8 cellular contexts compared by ENCODE assay signal in genomic region chr19:10419200-10419645, GRCh38. TPM values are rescaled to one million over a fixed set of nuclear protein-coding genes. Genes with fewer than 3 reads are reported as not detected.
DNase-seq lines count a peak whose midpoint lies in the region; ATAC-seq and TF ChIP-seq lines count a peak whose summit lies in the region.

No MANE protein-coding gene starts in this region.

- no peaks in the 10 kb centered on the region for H3K36me3 Mint-ChIP-seq in activated B cell treated with CpG ODN at 0.5 μM for 24 hours (ENCODE audit: low read depth)

- peaks cover 41% of the 10 kb centered on the region for H3K27me3 Mint-ChIP-seq in activated B cell treated with CpG ODN at 0.5 μM for 24 hours

- H3K4me3 Mint-ChIP-seq in activated B cell treated with CpG ODN at 0.5 μM for 24 hours: peak overlapping the region; percentile 73

- ATAC-seq in activated B cell treated with CpG ODN at 0.5 μM for 24 hours (ENCODE audit: low read depth) (no peak), HG03108 (IDR thresholded peaks at IDR 0.05; ENCODE audit: unreplicated experiment) (no peak), HG02642 (IDR thresholded peaks at IDR 0.05; ENCODE audit: poor library complexity, unreplicated experiment) (no peak)

- intact Hi-C loops in activated B cell treated with CpG ODN at 0.5 μM for 24 hours (cut with micrococcal nuclease): loop anchor here (2.0 to 5.0 kb wide), 2 partner anchors 14 to 148 kb away; partner anchors contain the start of genes CDKN2D and KRI1

- no peak for TF ChIP-seq CTCF in activated B cell treated with CpG ODN at 0.5 μM for 24 hours (IDR thresholded peaks at IDR 0.05)

- H3K9me3 Mint-ChIP-seq in activated B cell treated with CpG ODN at 0.5 μM for 24 hours: no peaks in the 10 kb centered on the region

- CTCF ChIA-PET in activated B cell treated with CpG ODN at 0.5 μM for 24 hours (lab: Charles Lee): interaction anchor here (0.6 to 3.4 kb wide), 4 partner anchors 16 to 32 kb away, joined by 3 to 15 read pairs (median 4); partner anchors contain the start of gene CDC37

- POLR2A ChIA-PET in activated B cell treated with CpG ODN at 0.5 μM for 24 hours (lab: Charles Lee): interaction anchor here (0.8 to 24.9 kb wide), 4 partner anchors 6 to 168 kb away, joined by 4 to 541 read pairs (median 273); partner anchors contain the start of genes CDC37, KEAP1 and PDE4A

- peak; percentile 56 for DNase-seq in stimulated activated CD4-positive, alpha-beta T cell treated with anti-CD3 and anti-CD28 coated beads, Interleukin-4, amount 100 ng/mL, for 1 hour
- DNase-seq in stimulated activated CD4-positive, alpha-beta T cell treated with anti-CD3 and anti-CD28 coated beads, Interleukin-4, amount 100 ng/mL, for 24 hours: no peak
- DNase-seq in activated B cell treated with CpG ODN at 0.5 μM for 24 hours: peak; percentile 54
- peak; percentile 58 for DNase-seq in hepatic stellate cell (ENCODE audit: low spot score)
- DNase-seq in amniotic stem cell (lab: John Stamatoyannopoulos, UW): no peak
- DNase-seq in NCI-H1105 treated with DMSO at 0.1 percent for 48 hours (lab: John Stamatoyannopoulos, UW): no peak

- peak overlapping the region; percentile 55 for H3K27ac Mint-ChIP-seq in activated B cell treated with CpG ODN at 0.5 μM for 24 hours

- peaks cover 73% of the 10 kb centered on the region for H3K4me1 Mint-ChIP-seq in activated B cell treated with CpG ODN at 0.5 μM for 24 hours

RNA-seq across cellular contexts. Expression of gene PDE4A, which starts 1.1 kb away (rescaled TPM):
- 6.6 and 8.6 TPM in 2 replicates for total RNA-seq in activated B cell treated with CpG ODN at 0.5 μM for 24 hours

RNA-seq across cellular contexts. Expression of gene CDC37, which starts 15.9 kb away (rescaled TPM):
- 172 and 173 TPM in 2 replicates for total RNA-seq in activated B cell treated with CpG ODN at 0.5 μM for 24 hours

RNA-seq across cellular contexts. Expression of gene TYK2, which starts 38.9 kb away (rescaled TPM):
- 302 and 356 TPM in 2 replicates for total RNA-seq in activated B cell treated with CpG ODN at 0.5 μM for 24 hours

Comparison
In these comparisons a context has a peak if more than half of its experiments do, and no peak if none do; other contexts are left out.
1. DNase-seq: peak in stimulated activated CD4-positive, alpha-beta T cell treated with anti-CD3 and anti-CD28 coated beads, Interleukin-4, amount 100 ng/mL, for 1 hour (single experiment), activated B cell treated with CpG ODN at 0.5 μM for 24 hours (single experiment) and hepatic stellate cell (single experiment); none in stimulated activated CD4-positive, alpha-beta T cell treated with anti-CD3 and anti-CD28 coated beads, Interleukin-4, amount 100 ng/mL, for 24 hours (single experiment), amniotic stem cell (single experiment) and NCI-H1105 treated with DMSO at 0.1 percent for 48 hours (single experiment).